ENCODE assay signal across 12 cellular contexts in the genomic region with DNA sequence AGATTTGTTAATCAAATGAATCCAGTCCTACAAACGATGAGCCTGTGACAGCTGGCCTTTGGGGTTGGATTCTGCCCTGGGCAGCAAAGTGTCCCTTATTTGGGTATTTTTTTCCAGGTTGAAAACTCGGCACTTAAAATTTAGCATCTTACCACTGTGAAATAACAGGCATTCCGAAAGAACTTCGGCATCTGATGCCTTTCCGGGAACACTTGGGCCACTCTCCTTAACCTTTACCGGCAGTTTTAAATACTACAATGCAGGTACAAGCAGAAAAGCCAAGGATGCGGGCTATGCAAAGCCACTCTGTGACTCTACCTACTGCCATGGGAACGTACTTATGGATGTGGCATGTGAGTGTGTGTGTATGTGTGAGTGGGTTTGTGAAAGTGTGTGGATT. TPM values are rescaled to one million over a fixed set of nuclear protein-coding genes. Genes with fewer than 3 reads are reported as not detected.
A peak's percentile ranks its signal among the peaks of the same experiment; 100 is the strongest.
DNase-seq lines count a peak whose midpoint lies in the region; ATAC-seq lines count a peak whose summit lies in the region.
"Had no signal": no experiment of that assay in that cellular context is flagged by ENCODE, and none has a peak within 500 bp of the region (broad histone marks: within the 10 kb centered on the region; RNA-seq: fewer than 3 reads in every experiment).

No MANE protein-coding gene starts in this region.

- no peaks in the 10 kb centered on the region for H3K36me3 ChIP-seq in iPS-18a (ENCODE audit: control insufficient read depth, low read depth, low read length)

- H3K4me1 Mint-ChIP-seq in activated naive CD4-positive, alpha-beta T cell treated with anti-CD3 and anti-CD28 coated beads, Interleukin-2, amount 50 U/mL, for 24 hours = peaks cover 49% of the 10 kb centered on the region
- peaks cover 55% of the 10 kb centered on the region for H3K4me1 Mint-ChIP-seq in activated CD8-positive, alpha-beta T cell treated with anti-CD3 and anti-CD28 coated beads, Interleukin-2, amount 10 ng/mL, durations not matched to agents 7 days and 5 days (ENCODE audit: low read depth)

- peak overlapping the region; percentile 82 for H3K4me3 Mint-ChIP-seq in activated naive CD4-positive, alpha-beta T cell treated with anti-CD3 and anti-CD28 coated beads, Interleukin-2, amount 50 U/mL, for 24 hours
- H3K4me3 Mint-ChIP-seq in activated CD8-positive, alpha-beta T cell treated with anti-CD3 and anti-CD28 coated beads, Interleukin-2, amount 10 ng/mL, durations not matched to agents 7 days and 5 days = peak overlapping the region; percentile 82

- peaks cover 68% of the 10 kb centered on the region for H3K4me1 ChIP-seq in iPS-18a (ENCODE audit: control insufficient read depth, low read depth, low read length)

- no peak for DNase-seq in activated naive CD4-positive, alpha-beta T cell treated with anti-CD3 and anti-CD28 coated beads, Interleukin-2, amount 50 U/mL, for 16 hours
- DNase-seq in activated CD8-positive, alpha-beta T cell treated with anti-CD3 and anti-CD28 coated beads, Interleukin-2, amount 10 ng/mL, durations not matched to agents 7 days and 5 days = no peak
- no peak for DNase-seq in GF-D8 (lab: John Stamatoyannopoulos, UW)
- no peak for DNase-seq in Ammon's horn (ENCODE audit: low spot score)
- no peak for DNase-seq in nucleus accumbens (lab: John Stamatoyannopoulos, UW)
- DNase-seq: MM.1S; mucosa of descending colon; stimulated activated CD4-positive, alpha-beta T cell treated with anti-CD3 and anti-CD28 coated beads, Interleukin-2, amount 100 ng/mL, for 24 hours had no signal

- CTCF ChIA-PET in activated CD8-positive, alpha-beta T cell treated with anti-CD3 and anti-CD28 coated beads, Interleukin-2, amount 10 ng/mL, durations not matched to agents 7 days and 5 days (lab: Charles Lee) = no interaction called here

- H3K9me3 Mint-ChIP-seq in activated naive CD4-positive, alpha-beta T cell treated with anti-CD3 and anti-CD28 coated beads, Interleukin-2, amount 50 U/mL, for 24 hours = no peaks in the 10 kb centered on the region
- no peaks in the 10 kb centered on the region for H3K9me3 Mint-ChIP-seq in activated CD8-positive, alpha-beta T cell treated with anti-CD3 and anti-CD28 coated beads, Interleukin-2, amount 10 ng/mL, durations not matched to agents 7 days and 5 days (ENCODE audit: insufficient read depth)

- POLR2A ChIA-PET in activated CD8-positive, alpha-beta T cell treated with anti-CD3 and anti-CD28 coated beads, Interleukin-2, amount 10 ng/mL, durations not matched to agents 7 days and 5 days (lab: Charles Lee) = no interaction called here

- H3K9me3 ChIP-seq in iPS-18a (ENCODE audit: control insufficient read depth, low read depth, low read length) = no peaks in the 10 kb centered on the region
- H3K9me3 ChIP-seq: mucosa of descending colon had no signal

- H3K27ac Mint-ChIP-seq in activated naive CD4-positive, alpha-beta T cell treated with anti-CD3 and anti-CD28 coated beads, Interleukin-2, amount 50 U/mL, for 24 hours = peak overlapping the region; percentile 78
- no peak overlapping the region for H3K27ac Mint-ChIP-seq in activated CD8-positive, alpha-beta T cell treated with anti-CD3 and anti-CD28 coated beads, Interleukin-2, amount 10 ng/mL, durations not matched to agents 7 days and 5 days

- no peaks in the 10 kb centered on the region for H3K27me3 Mint-ChIP-seq in activated naive CD4-positive, alpha-beta T cell treated with anti-CD3 and anti-CD28 coated beads, Interleukin-2, amount 50 U/mL, for 24 hours
- peaks cover 5% of the 10 kb centered on the region for H3K27me3 Mint-ChIP-seq in activated CD8-positive, alpha-beta T cell treated with anti-CD3 and anti-CD28 coated beads, Interleukin-2, amount 10 ng/mL, durations not matched to agents 7 days and 5 days (ENCODE audit: low read depth)

- no peak overlapping the region for H3K27ac ChIP-seq in iPS-18a (ENCODE audit: low read length)
- H3K27ac ChIP-seq in temporal lobe (ENCODE audit: low read depth, low read length) = peak overlapping the region; percentile 63

- H3K9ac ChIP-seq in iPS-18a (ENCODE audit: low read length) = no peak overlapping the region

- peak overlapping the region; percentile 45 for H3K4me3 ChIP-seq in iPS-18a (ENCODE audit: low read length)
- H3K4me3 ChIP-seq: mucosa of descending colon had no signal

- peaks cover 48% of the 10 kb centered on the region for H3K27me3 ChIP-seq in iPS-18a (ENCODE audit: control insufficient read depth, insufficient read depth, low read length)

- no peak for ATAC-seq in activated CD8-positive, alpha-beta T cell treated with anti-CD3 and anti-CD28 coated beads, Interleukin-2, amount 10 ng/mL, durations not matched to agents 7 days and 5 days
- ATAC-seq: mucosa of descending colon, SK-N-SH treated with all-trans-retinoic acid at 6 μM for 48 hours had no signal

- peaks cover 2% of the 10 kb centered on the region for H3K36me3 Mint-ChIP-seq in activated naive CD4-positive, alpha-beta T cell treated with anti-CD3 and anti-CD28 coated beads, Interleukin-2, amount 50 U/mL, for 24 hours
- H3K36me3 Mint-ChIP-seq in activated CD8-positive, alpha-beta T cell treated with anti-CD3 and anti-CD28 coated beads, Interleukin-2, amount 10 ng/mL, durations not matched to agents 7 days and 5 days (ENCODE audit: low read depth) = peaks cover 3% of the 10 kb centered on the region

RNA-seq across cellular contexts. Expression of gene RASGRF2, which starts 1.0 kb away (rescaled TPM):
- 10 to 100 TPM; 10.0 to 11.6 TPM for total RNA-seq in activated CD8-positive, alpha-beta T cell treated with anti-CD3 and anti-CD28 coated beads, Interleukin-2, amount 10 ng/mL, durations not matched to agents 7 days and 5 days
- total RNA-seq in temporal lobe = 7.9 TPM
